Comparison of ENCODE assay signal across 23 cellular contexts in genomic region chr19:1390594-1391423, GRCh38.
"Had no signal": no experiment of that assay in that cellular context is flagged by ENCODE, and none has a peak within 500 bp of the region (broad histone marks: within the 10 kb centered on the region; RNA-seq: fewer than 3 reads in every experiment).

No MANE protein-coding gene starts in this region.

- H3K9me3 Mint-ChIP-seq: endodermal cell; memory B cell; natural killer cell; stimulated activated effector memory CD8-positive, alpha-beta T cell treated with anti-CD3 and anti-CD28 coated beads, Interleukin-12 subunit alpha, Interleukin-12 subunit beta, amount 100 ng/mL, for 72 hours had no signal

- H3K27ac ChIP-seq: epithelial cell of prostate, gastrocnemius medialis, heart left ventricle, prostate gland, right atrium auricular region, sigmoid colon, stomach, thoracic aorta, upper lobe of right lung, uterus had no signal

- H3K4me3 Mint-ChIP-seq: endodermal cell; memory B cell; natural killer cell; stimulated activated effector memory CD8-positive, alpha-beta T cell treated with anti-CD3 and anti-CD28 coated beads, Interleukin-12 subunit alpha, Interleukin-12 subunit beta, amount 100 ng/mL, for 72 hours had no signal

- H3K27ac Mint-ChIP-seq: endodermal cell; memory B cell; natural killer cell; stimulated activated effector memory CD8-positive, alpha-beta T cell treated with anti-CD3 and anti-CD28 coated beads, Interleukin-12 subunit alpha, Interleukin-12 subunit beta, amount 100 ng/mL, for 72 hours had no signal

- H3K27me3 Mint-ChIP-seq: memory B cell had no signal

- H3K36me3 Mint-ChIP-seq: natural killer cell had no signal

- ATAC-seq: esophagus mucosa; gastrocnemius medialis; heart left ventricle; natural killer cell; stimulated activated effector memory CD8-positive, alpha-beta T cell treated with anti-CD3 and anti-CD28 coated beads, Interleukin-12 subunit alpha, Interleukin-12 subunit beta, amount 100 ng/mL, for 72 hours; upper lobe of right lung had no signal

- DNase-seq: cerebellar nuclear complex; effector CD8-positive, alpha-beta T cell; endodermal cell; foreskin fibroblast; gastrocnemius medialis; heart left ventricle; hippocampal formation; kidney glomerular epithelial cell; natural killer cell; sigmoid colon; stimulated activated CD4-positive, alpha-beta T cell treated with anti-CD3 and anti-CD28 coated beads, Interleukin-2, amount 100 ng/mL, for 24 hours; stimulated activated CD4-positive, alpha-beta T cell treated with anti-CD3 and anti-CD28 coated beads, Interleukin-4, amount 100 ng/mL, for 24 hours; stimulated activated naive CD4-positive, alpha-beta T cell treated with Interleukin-2 at 50 U/mL for 16 hours; stomach; upper lobe of right lung; uterus had no signal

- H3K4me1 Mint-ChIP-seq: endodermal cell had no signal
